Comparison of ENCODE assay signal across 24 cellular contexts in the genomic region with DNA sequence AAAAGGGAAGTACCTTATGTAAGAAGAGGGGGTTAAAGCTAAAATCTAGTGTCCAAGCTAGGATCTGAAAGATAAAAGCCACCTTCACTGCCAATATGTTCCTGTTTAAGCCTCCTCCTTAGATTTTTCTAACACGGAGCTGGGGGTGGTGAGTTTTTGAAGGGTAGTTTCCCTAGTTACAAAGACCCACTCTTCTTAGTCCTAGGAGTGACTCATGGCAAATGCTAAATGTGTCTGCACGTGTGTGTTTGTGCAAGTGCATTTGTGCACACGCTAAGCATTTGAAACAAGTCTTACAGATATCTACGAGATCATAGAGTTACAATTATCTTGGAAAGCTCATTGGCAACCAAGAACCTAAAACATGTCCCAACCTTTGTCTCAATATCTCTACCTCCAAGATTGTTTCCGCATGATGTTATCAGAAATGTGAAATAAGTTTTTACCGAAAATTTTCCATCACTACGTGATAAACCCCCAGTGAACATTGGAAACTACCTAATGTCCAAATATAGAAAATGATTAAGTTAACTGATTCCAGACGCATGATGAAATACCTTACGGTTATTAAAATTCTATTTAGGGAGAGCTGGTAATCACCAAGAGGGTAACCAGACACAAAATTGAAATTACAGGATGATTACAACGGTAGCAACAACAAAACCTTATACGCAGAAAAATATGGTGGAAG.
DNase-seq lines count a peak whose midpoint lies in the region; ATAC-seq and TF ChIP-seq lines count a peak whose summit lies in the region.
"Had no signal": no experiment of that assay in that cellular context is flagged by ENCODE, and none has a peak within 500 bp of the region (broad histone marks: within the 10 kb centered on the region; RNA-seq: fewer than 3 reads in every experiment).

No MANE protein-coding gene starts in this region.

- H3K9me3 ChIP-seq in Karpas-422 (ENCODE audit: low read length) (no peaks in the 10 kb centered on the region), psoas muscle (no peaks in the 10 kb centered on the region)
- H3K9me3 ChIP-seq: ascending aorta, Peyer's patch, prostate gland, vagina had no signal

- DNase-seq in activated T-cell treated with anti-CD3 and anti-CD28 coated beads, Interleukin-2, amount 50 U/mL, for 4 hours: no peak
- DNase-seq in activated T-cell treated with anti-CD3 and anti-CD28 coated beads, Interleukin-2, amount 50 U/mL, for 1 hour: no peak
- DNase-seq in Karpas-422 (peak; percentile 34), psoas muscle (no peak), AG08395 (ENCODE audit: low spot score) (no peak)
- DNase-seq in activated T-helper 2 cell treated with anti-CD3 and anti-CD28 coated beads, Interferon-gamma antibody, Interleukin-2, Interleukin-4, amounts not matched to agents 10 μg/mL and 5 μg/mL and 100 μg/mL, durations not matched to agents 14 hours and 24 hours and 36 hours (ENCODE audit: low spot score): no peak
- no peak for DNase-seq in T-helper 2 cell treated with Interferon-gamma antibody and Interleukin-4, amounts not matched to agents 5 μg/mL and 100 μg/mL, for 36 hours (ENCODE audit: low spot score)
- DNase-seq in activated CD4-positive, alpha-beta T cell treated with anti-CD3 and anti-CD28 coated beads for 36 hours: no peak
- DNase-seq: activated CD4-positive, alpha-beta T cell treated with anti-CD3 and anti-CD28 coated beads, Interleukin-2, amount 50 U/mL, for 1 hour; activated naive CD4-positive, alpha-beta T cell; COR-L47; DMS79 treated with DMSO at 0.1 percent for 48 hours; glutamatergic neuron; MG63; NCI-H1436 treated with DMSO at 0.1 percent for 48 hours; Peyer's patch; stimulated activated CD4-positive, alpha-beta T cell treated with anti-CD3 and anti-CD28 coated beads, Interleukin-2, amount 100 ng/mL, for 24 hours; stimulated activated naive B cell treated with anti-CD40 and anti-IgM and Interleukin-4, amounts not matched to agents 10 μg/mL and 1 μg/mL and 100 μg/mL, for 72 hours had no signal

- H4K20me1 ChIP-seq in Karpas-422 (ENCODE audit: insufficient read depth, low read depth, low read length): no peaks in the 10 kb centered on the region
- H4K20me1 ChIP-seq: BLaER1 had no signal

- ATAC-seq in activated T-cell treated with anti-CD3 and anti-CD28 coated beads, Interleukin-2, amount 50 U/mL, for 4 hours: peak; percentile 41 to 66
- ATAC-seq in psoas muscle: peak in 3 of 4 donors; percentile 71 to 79 (median 75)
- no peak for ATAC-seq in activated CD4-positive, alpha-beta T cell treated with anti-CD3 and anti-CD28 coated beads for 36 hours
- ATAC-seq: stimulated activated naive B cell treated with anti-CD40 and anti-IgM and Interleukin-4, amounts not matched to agents 10 μg/mL and 1 μg/mL and 100 μg/mL, for 72 hours had no signal

- POLR2A ChIA-PET in activated CD4-positive, alpha-beta T cell treated with anti-CD3 and anti-CD28 coated beads for 36 hours (lab: Charles Lee): no interaction called here

- H3K27me3 Mint-ChIP-seq in activated T-cell treated with anti-CD3 and anti-CD28 coated beads, Interleukin-2, amount 50 U/mL, for 4 hours (ENCODE audit: low read depth): peaks cover 1% of the 10 kb centered on the region
- peaks cover 1% of the 10 kb centered on the region for H3K27me3 Mint-ChIP-seq in activated T-helper 2 cell treated with anti-CD3 and anti-CD28 coated beads, Interferon-gamma antibody, Interleukin-2, Interleukin-4, amounts not matched to agents 10 μg/mL and 5 μg/mL and 100 μg/mL, durations not matched to agents 14 hours and 24 hours and 36 hours (ENCODE audit: low read depth)
- H3K27me3 Mint-ChIP-seq in T-helper 2 cell treated with Interferon-gamma antibody and Interleukin-4, amounts not matched to agents 5 μg/mL and 100 μg/mL, for 36 hours (ENCODE audit: low read depth): no peaks in the 10 kb centered on the region
- H3K27me3 Mint-ChIP-seq in activated CD4-positive, alpha-beta T cell treated with anti-CD3 and anti-CD28 coated beads for 36 hours: no peaks in the 10 kb centered on the region

- no peak overlapping the region for H3K4me3 ChIP-seq in Karpas-422 (ENCODE audit: low read length)
- H3K4me3 ChIP-seq in psoas muscle: no peak overlapping the region
- H3K4me3 ChIP-seq: ascending aorta, BLaER1, MG63, Peyer's patch, prostate gland, skin epidermis, vagina had no signal

- H2AFZ ChIP-seq in Karpas-422 (ENCODE audit: low read length): no peak overlapping the region

- H3K27me3 ChIP-seq in Karpas-422 (ENCODE audit: low read length) (no peaks in the 10 kb centered on the region), psoas muscle (ENCODE audit: insufficient read depth in 3 of 3, low read length in 2 of 3) (peaks cover 0 to 16% (median 5%) of the 10 kb centered on the region in 3 donors)
- H3K27me3 ChIP-seq: ascending aorta, BLaER1, Peyer's patch, vagina had no signal

- H3K9ac ChIP-seq in Karpas-422 (ENCODE audit: low read length): no peak overlapping the region
- H3K9ac ChIP-seq: BLaER1 had no signal

- no peak overlapping the region for H3K4me3 Mint-ChIP-seq in activated T-cell treated with anti-CD3 and anti-CD28 coated beads, Interleukin-2, amount 50 U/mL, for 4 hours
- H3K4me3 Mint-ChIP-seq in activated T-helper 2 cell treated with anti-CD3 and anti-CD28 coated beads, Interferon-gamma antibody, Interleukin-2, Interleukin-4, amounts not matched to agents 10 μg/mL and 5 μg/mL and 100 μg/mL, durations not matched to agents 14 hours and 24 hours and 36 hours (ENCODE audit: low read depth): no peak overlapping the region
- no peak overlapping the region for H3K4me3 Mint-ChIP-seq in T-helper 2 cell treated with Interferon-gamma antibody and Interleukin-4, amounts not matched to agents 5 μg/mL and 100 μg/mL, for 36 hours
- no peak overlapping the region for H3K4me3 Mint-ChIP-seq in activated CD4-positive, alpha-beta T cell treated with anti-CD3 and anti-CD28 coated beads for 36 hours
- H3K4me3 Mint-ChIP-seq: stimulated activated naive B cell treated with anti-CD40 and anti-IgM and Interleukin-4, amounts not matched to agents 10 μg/mL and 1 μg/mL and 100 μg/mL, for 72 hours had no signal

- H3K9me3 Mint-ChIP-seq in activated T-cell treated with anti-CD3 and anti-CD28 coated beads, Interleukin-2, amount 50 U/mL, for 4 hours: peaks cover 4% of the 10 kb centered on the region
- H3K9me3 Mint-ChIP-seq in activated T-helper 2 cell treated with anti-CD3 and anti-CD28 coated beads, Interferon-gamma antibody, Interleukin-2, Interleukin-4, amounts not matched to agents 10 μg/mL and 5 μg/mL and 100 μg/mL, durations not matched to agents 14 hours and 24 hours and 36 hours: peaks cover 21% of the 10 kb centered on the region
- H3K9me3 Mint-ChIP-seq in T-helper 2 cell treated with Interferon-gamma antibody and Interleukin-4, amounts not matched to agents 5 μg/mL and 100 μg/mL, for 36 hours: peaks cover 13% of the 10 kb centered on the region
- H3K9me3 Mint-ChIP-seq in activated CD4-positive, alpha-beta T cell treated with anti-CD3 and anti-CD28 coated beads for 36 hours (ENCODE audit: low read depth): peaks cover 3% of the 10 kb centered on the region

- H3K4me1 Mint-ChIP-seq in activated T-cell treated with anti-CD3 and anti-CD28 coated beads, Interleukin-2, amount 50 U/mL, for 4 hours (ENCODE audit: low read depth): peaks cover 11% of the 10 kb centered on the region
- peaks cover 9% of the 10 kb centered on the region for H3K4me1 Mint-ChIP-seq in activated T-helper 2 cell treated with anti-CD3 and anti-CD28 coated beads, Interferon-gamma antibody, Interleukin-2, Interleukin-4, amounts not matched to agents 10 μg/mL and 5 μg/mL and 100 μg/mL, durations not matched to agents 14 hours and 24 hours and 36 hours (ENCODE audit: low read depth)
- H3K4me1 Mint-ChIP-seq in T-helper 2 cell treated with Interferon-gamma antibody and Interleukin-4, amounts not matched to agents 5 μg/mL and 100 μg/mL, for 36 hours (ENCODE audit: low read depth): peaks cover 4% of the 10 kb centered on the region
- peaks cover 14% of the 10 kb centered on the region for H3K4me1 Mint-ChIP-seq in activated CD4-positive, alpha-beta T cell treated with anti-CD3 and anti-CD28 coated beads for 36 hours
- H3K4me1 Mint-ChIP-seq: stimulated activated naive B cell treated with anti-CD40 and anti-IgM and Interleukin-4, amounts not matched to agents 10 μg/mL and 1 μg/mL and 100 μg/mL, for 72 hours had no signal

- CTCF ChIA-PET in activated CD4-positive, alpha-beta T cell treated with anti-CD3 and anti-CD28 coated beads for 36 hours (lab: Charles Lee): interaction anchor here (0.6 to 0.7 kb wide), 2 partner anchors 19 to 46 kb away, joined by 3 read pairs; no protein-coding TSS in a partner anchor

- no peak overlapping the region for H3K4me2 ChIP-seq in Karpas-422 (ENCODE audit: low read depth, low read length, poor library complexity, severe bottlenecking)
- H3K4me2 ChIP-seq: BLaER1 had no signal

- 58 to 68% (median 59%) methylated on average over 11 of the region's 11 CpGs for WGBS in psoas muscle, 3 donors

- intact Hi-C loops in activated T-helper 2 cell treated with anti-CD3 and anti-CD28 coated beads, Interferon-gamma antibody, Interleukin-2, Interleukin-4, amounts not matched to agents 10 μg/mL and 5 μg/mL and 100 μg/mL, durations not matched to agents 14 hours and 24 hours and 36 hours (cut with micrococcal nuclease): no loop called here
- intact Hi-C loops in psoas muscle (cut with DNase I): no loop called here
- intact Hi-C loops in activated CD4-positive, alpha-beta T cell treated with anti-CD3 and anti-CD28 coated beads for 36 hours (cut with DNase I, micrococcal nuclease): no loop called here

- H3K79me2 ChIP-seq in Karpas-422 (ENCODE audit: low read length): no peaks in the 10 kb centered on the region

- no peaks in the 10 kb centered on the region; the same call in 1 of the 2 replicates for H3K4me1 ChIP-seq in Karpas-422 (ENCODE audit: low read length)
- no peaks in the 10 kb centered on the region for H3K4me1 ChIP-seq in psoas muscle
- H3K4me1 ChIP-seq: ascending aorta, Peyer's patch, prostate gland, vagina had no signal

- TF ChIP-seq CTCF in psoas muscle (IDR thresholded peaks at IDR 0.05): no peak

- H3K27ac ChIP-seq in Karpas-422 (ENCODE audit: low read length) (no peak overlapping the region), psoas muscle (no peak overlapping the region)
- H3K27ac ChIP-seq: BLaER1, Peyer's patch, prostate gland, vagina, VCaP had no signal

- H3K27ac Mint-ChIP-seq in activated T-helper 2 cell treated with anti-CD3 and anti-CD28 coated beads, Interferon-gamma antibody, Interleukin-2, Interleukin-4, amounts not matched to agents 10 μg/mL and 5 μg/mL and 100 μg/mL, durations not matched to agents 14 hours and 24 hours and 36 hours: peak overlapping the region; percentile 69
- H3K27ac Mint-ChIP-seq in T-helper 2 cell treated with Interferon-gamma antibody and Interleukin-4, amounts not matched to agents 5 μg/mL and 100 μg/mL, for 36 hours: no peak overlapping the region
- no peak overlapping the region for H3K27ac Mint-ChIP-seq in activated CD4-positive, alpha-beta T cell treated with anti-CD3 and anti-CD28 coated beads for 36 hours
- H3K27ac Mint-ChIP-seq: stimulated activated naive B cell treated with anti-CD40 and anti-IgM and Interleukin-4, amounts not matched to agents 10 μg/mL and 1 μg/mL and 100 μg/mL, for 72 hours had no signal

- H3K36me3 Mint-ChIP-seq in activated T-cell treated with anti-CD3 and anti-CD28 coated beads, Interleukin-2, amount 50 U/mL, for 4 hours (ENCODE audit: insufficient read depth): peaks cover 2% of the 10 kb centered on the region
- H3K36me3 Mint-ChIP-seq in activated T-helper 2 cell treated with anti-CD3 and anti-CD28 coated beads, Interferon-gamma antibody, Interleukin-2, Interleukin-4, amounts not matched to agents 10 μg/mL and 5 μg/mL and 100 μg/mL, durations not matched to agents 14 hours and 24 hours and 36 hours (ENCODE audit: low read depth): peaks cover 6% of the 10 kb centered on the region
- H3K36me3 Mint-ChIP-seq in T-helper 2 cell treated with Interferon-gamma antibody and Interleukin-4, amounts not matched to agents 5 μg/mL and 100 μg/mL, for 36 hours (ENCODE audit: low read depth): no peaks in the 10 kb centered on the region
- H3K36me3 Mint-ChIP-seq in activated CD4-positive, alpha-beta T cell treated with anti-CD3 and anti-CD28 coated beads for 36 hours (ENCODE audit: low read depth): no peaks in the 10 kb centered on the region

- H3K36me3 ChIP-seq in Karpas-422 (ENCODE audit: insufficient read depth, low read length) (no peaks in the 10 kb centered on the region), psoas muscle (ENCODE audit: insufficient read depth in 1 of 2, low read depth in 1 of 2) (no peaks in the 10 kb centered on the region)
- H3K36me3 ChIP-seq: ascending aorta, BLaER1, MG63, Peyer's patch, prostate gland, vagina had no signal

- H3K9me2 ChIP-seq in Karpas-422 (replicated peaks; ENCODE audit: insufficient read depth, low read length): no peaks in the 10 kb centered on the region
